In genomic region chr15:64742385-64742784, GRCh38 we compare ENCODE assay signal across 1 cellular context.
TF ChIP-seq lines count a peak whose summit lies in the region.

No MANE protein-coding gene starts in this region.

TF ChIP-seq in GM23338, 12 proteins besides CTCF, POLR2A, EP300 and RAD21:
- TF ChIP-seq CREB1 (CRISPR knock-in tag; IDR thresholded peaks at IDR 0.05; ENCODE audit: low read depth) = no peak
- TF ChIP-seq, protein P1, sequence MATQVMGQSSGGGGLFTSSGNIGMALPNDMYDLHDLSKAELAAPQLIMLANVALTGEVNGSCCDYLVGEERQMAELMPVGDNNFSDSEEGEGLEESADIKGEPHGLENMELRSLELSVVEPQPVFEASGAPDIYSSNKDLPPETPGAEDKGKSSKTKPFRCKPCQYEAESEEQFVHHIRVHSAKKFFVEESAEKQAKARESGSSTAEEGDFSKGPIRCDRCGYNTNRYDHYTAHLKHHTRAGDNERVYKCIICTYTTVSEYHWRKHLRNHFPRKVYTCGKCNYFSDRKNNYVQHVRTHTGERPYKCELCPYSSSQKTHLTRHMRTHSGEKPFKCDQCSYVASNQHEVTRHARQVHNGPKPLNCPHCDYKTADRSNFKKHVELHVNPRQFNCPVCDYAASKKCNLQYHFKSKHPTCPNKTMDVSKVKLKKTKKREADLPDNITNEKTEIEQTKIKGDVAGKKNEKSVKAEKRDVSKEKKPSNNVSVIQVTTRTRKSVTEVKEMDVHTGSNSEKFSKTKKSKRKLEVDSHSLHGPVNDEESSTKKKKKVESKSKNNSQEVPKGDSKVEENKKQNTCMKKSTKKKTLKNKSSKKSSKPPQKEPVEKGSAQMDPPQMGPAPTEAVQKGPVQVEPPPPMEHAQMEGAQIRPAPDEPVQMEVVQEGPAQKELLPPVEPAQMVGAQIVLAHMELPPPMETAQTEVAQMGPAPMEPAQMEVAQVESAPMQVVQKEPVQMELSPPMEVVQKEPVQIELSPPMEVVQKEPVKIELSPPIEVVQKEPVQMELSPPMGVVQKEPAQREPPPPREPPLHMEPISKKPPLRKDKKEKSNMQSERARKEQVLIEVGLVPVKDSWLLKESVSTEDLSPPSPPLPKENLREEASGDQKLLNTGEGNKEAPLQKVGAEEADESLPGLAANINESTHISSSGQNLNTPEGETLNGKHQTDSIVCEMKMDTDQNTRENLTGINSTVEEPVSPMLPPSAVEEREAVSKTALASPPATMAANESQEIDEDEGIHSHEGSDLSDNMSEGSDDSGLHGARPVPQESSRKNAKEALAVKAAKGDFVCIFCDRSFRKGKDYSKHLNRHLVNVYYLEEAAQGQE (IDR thresholded peaks at IDR 0.05; ENCODE audit: unreplicated experiment) = no peak
- no peak for TF ChIP-seq JUNB (IDR thresholded peaks at IDR 0.05; ENCODE audit: unreplicated experiment)
- TF ChIP-seq EZH2phosphoT487 (IDR thresholded peaks at IDR 0.05; ENCODE audit: unreplicated experiment) = no peak
- TF ChIP-seq EZH2 (IDR thresholded peaks at IDR 0.05; ENCODE audit: low read depth, unreplicated experiment) = no peak
- no peak for TF ChIP-seq STAT1 (IDR thresholded peaks at IDR 0.05; ENCODE audit: unreplicated experiment)
- TF ChIP-seq, protein P2, sequence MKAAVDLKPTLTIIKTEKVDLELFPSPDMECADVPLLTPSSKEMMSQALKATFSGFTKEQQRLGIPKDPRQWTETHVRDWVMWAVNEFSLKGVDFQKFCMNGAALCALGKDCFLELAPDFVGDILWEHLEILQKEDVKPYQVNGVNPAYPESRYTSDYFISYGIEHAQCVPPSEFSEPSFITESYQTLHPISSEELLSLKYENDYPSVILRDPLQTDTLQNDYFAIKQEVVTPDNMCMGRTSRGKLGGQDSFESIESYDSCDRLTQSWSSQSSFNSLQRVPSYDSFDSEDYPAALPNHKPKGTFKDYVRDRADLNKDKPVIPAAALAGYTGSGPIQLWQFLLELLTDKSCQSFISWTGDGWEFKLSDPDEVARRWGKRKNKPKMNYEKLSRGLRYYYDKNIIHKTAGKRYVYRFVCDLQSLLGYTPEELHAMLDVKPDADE (IDR thresholded peaks at IDR 0.05) = no peak
- no peak for TF ChIP-seq POLR2AphosphoS5 (IDR thresholded peaks at IDR 0.05; ENCODE audit: low read depth)
- TF ChIP-seq ZNF114 (CRISPR knock-in tag; IDR thresholded peaks at IDR 0.05) = no peak
- TF ChIP-seq NANOG (IDR thresholded peaks at IDR 0.05; ENCODE audit: borderline replicate concordance) = no peak
- TF ChIP-seq, protein P3, sequence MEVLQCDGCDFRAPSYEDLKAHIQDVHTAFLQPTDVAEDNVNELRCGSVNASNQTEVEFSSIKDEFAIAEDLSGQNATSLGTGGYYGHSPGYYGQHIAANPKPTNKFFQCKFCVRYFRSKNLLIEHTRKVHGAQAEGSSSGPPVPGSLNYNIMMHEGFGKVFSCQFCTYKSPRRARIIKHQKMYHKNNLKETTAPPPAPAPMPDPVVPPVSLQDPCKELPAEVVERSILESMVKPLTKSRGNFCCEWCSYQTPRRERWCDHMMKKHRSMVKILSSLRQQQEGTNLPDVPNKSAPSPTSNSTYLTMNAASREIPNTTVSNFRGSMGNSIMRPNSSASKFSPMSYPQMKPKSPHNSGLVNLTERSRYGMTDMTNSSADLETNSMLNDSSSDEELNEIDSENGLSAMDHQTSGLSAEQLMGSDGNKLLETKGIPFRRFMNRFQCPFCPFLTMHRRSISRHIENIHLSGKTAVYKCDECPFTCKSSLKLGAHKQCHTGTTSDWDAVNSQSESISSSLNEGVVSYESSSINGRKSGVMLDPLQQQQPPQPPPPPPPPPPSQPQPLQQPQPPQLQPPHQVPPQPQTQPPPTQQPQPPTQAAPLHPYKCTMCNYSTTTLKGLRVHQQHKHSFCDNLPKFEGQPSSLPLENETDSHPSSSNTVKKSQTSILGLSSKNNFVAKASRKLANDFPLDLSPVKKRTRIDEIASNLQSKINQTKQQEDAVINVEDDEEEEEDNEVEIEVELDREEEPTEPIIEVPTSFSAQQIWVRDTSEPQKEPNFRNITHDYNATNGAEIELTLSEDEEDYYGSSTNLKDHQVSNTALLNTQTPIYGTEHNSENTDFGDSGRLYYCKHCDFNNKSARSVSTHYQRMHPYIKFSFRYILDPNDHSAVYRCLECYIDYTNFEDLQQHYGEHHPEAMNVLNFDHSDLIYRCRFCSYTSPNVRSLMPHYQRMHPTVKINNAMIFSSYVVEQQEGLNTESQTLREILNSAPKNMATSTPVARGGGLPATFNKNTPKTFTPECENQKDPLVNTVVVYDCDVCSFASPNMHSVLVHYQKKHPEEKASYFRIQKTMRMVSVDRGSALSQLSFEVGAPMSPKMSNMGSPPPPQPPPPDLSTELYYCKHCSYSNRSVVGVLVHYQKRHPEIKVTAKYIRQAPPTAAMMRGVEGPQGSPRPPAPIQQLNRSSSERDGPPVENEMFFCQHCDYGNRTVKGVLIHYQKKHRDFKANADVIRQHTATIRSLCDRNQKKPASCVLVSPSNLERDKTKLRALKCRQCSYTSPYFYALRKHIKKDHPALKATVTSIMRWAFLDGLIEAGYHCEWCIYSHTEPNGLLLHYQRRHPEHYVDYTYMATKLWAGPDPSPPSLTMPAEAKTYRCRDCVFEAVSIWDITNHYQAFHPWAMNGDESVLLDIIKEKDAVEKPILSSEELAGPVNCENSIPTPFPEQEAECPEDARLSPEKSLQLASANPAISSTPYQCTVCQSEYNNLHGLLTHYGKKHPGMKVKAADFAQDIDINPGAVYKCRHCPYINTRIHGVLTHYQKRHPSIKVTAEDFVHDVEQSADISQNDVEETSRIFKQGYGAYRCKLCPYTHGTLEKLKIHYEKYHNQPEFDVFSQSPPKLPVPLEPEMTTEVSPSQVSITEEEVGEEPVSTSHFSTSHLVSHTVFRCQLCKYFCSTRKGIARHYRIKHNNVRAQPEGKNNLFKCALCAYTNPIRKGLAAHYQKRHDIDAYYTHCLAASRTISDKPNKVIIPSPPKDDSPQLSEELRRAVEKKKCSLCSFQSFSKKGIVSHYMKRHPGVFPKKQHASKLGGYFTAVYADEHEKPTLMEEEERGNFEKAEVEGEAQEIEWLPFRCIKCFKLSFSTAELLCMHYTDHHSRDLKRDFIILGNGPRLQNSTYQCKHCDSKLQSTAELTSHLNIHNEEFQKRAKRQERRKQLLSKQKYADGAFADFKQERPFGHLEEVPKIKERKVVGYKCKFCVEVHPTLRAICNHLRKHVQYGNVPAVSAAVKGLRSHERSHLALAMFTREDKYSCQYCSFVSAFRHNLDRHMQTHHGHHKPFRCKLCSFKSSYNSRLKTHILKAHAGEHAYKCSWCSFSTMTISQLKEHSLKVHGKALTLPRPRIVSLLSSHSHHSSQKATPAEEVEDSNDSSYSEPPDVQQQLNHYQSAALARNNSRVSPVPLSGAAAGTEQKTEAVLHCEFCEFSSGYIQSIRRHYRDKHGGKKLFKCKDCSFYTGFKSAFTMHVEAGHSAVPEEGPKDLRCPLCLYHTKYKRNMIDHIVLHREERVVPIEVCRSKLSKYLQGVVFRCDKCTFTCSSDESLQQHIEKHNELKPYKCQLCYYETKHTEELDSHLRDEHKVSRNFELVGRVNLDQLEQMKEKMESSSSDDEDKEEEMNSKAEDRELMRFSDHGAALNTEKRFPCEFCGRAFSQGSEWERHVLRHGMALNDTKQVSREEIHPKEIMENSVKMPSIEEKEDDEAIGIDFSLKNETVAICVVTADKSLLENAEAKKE (CRISPR knock-in tag; IDR thresholded peaks at IDR 0.05) = no peak
- no peak for TF ChIP-seq ZNF331 (CRISPR knock-in tag; IDR thresholded peaks at IDR 0.05; ENCODE audit: low read depth)
